11 cellular contexts compared by ENCODE assay signal in genomic region chr9:74771262-74771585, GRCh38.
DNase-seq lines count a peak whose midpoint lies in the region; ATAC-seq and TF ChIP-seq lines count a peak whose summit lies in the region.
"Had no signal": no experiment of that assay in that cellular context is flagged by ENCODE, and none has a peak within 500 bp of the region (broad histone marks: within the 10 kb centered on the region; RNA-seq: fewer than 3 reads in every experiment).

No MANE protein-coding gene starts in this region.

- H3K27ac ChIP-seq in Karpas-422 (ENCODE audit: low read length): no peak overlapping the region
- H3K27ac ChIP-seq: KMS-11, left ventricle myocardium inferior had no signal

- no peaks in the 10 kb centered on the region; the same call in 1 of the 2 replicates for H3K4me1 ChIP-seq in Karpas-422 (ENCODE audit: low read length)
- H3K4me1 ChIP-seq: left ventricle myocardium inferior had no signal

- no peaks in the 10 kb centered on the region for H3K9me2 ChIP-seq in Karpas-422 (replicated peaks; ENCODE audit: insufficient read depth, low read length)

- no peaks in the 10 kb centered on the region for H3K27me3 ChIP-seq in Karpas-422 (ENCODE audit: low read length)

- H3K4me3 ChIP-seq in Karpas-422 (ENCODE audit: low read length): no peak overlapping the region
- H3K4me3 ChIP-seq: GM12878, left ventricle myocardium inferior had no signal

- H3K27ac Mint-ChIP-seq in activated naive CD4-positive, alpha-beta T cell treated with anti-CD3 and anti-CD28 coated beads for 36 hours: peak overlapping the region; percentile 39
- H3K27ac Mint-ChIP-seq in chondrocyte (ENCODE audit: unreplicated experiment): no peak overlapping the region
- H3K27ac Mint-ChIP-seq in stimulated activated memory B cell treated with anti-CD40 and anti-IgM and Interleukin-4, amounts not matched to agents 10 μg/mL and 1 μg/mL and 100 μg/mL, for 72 hours: no peak overlapping the region

- no peak for ATAC-seq in GM21723 (IDR thresholded peaks at IDR 0.05; ENCODE audit: unreplicated experiment)
- ATAC-seq in stimulated activated memory B cell treated with anti-CD40 and anti-IgM and Interleukin-4, amounts not matched to agents 10 μg/mL and 1 μg/mL and 100 μg/mL, for 72 hours: no peak

- no peaks in the 10 kb centered on the region for H3K79me2 ChIP-seq in Karpas-422 (ENCODE audit: low read length)

- no peak for DNase-seq in activated naive CD4-positive, alpha-beta T cell treated with anti-CD3 and anti-CD28 coated beads for 36 hours
- DNase-seq in activated naive CD4-positive, alpha-beta T cell (lab: John Stamatoyannopoulos, UW): no peak
- peak; percentile 44 for DNase-seq in Karpas-422
- no peak for DNase-seq in chondrocyte (ENCODE audit: low spot score)
- peak; percentile 40 for DNase-seq in stimulated activated CD8-positive, alpha-beta memory T cell treated with anti-CD3 and anti-CD28 coated beads, Interleukin-4, amount 100 ng/mL, for 48 hours
- DNase-seq in GM13977 (ENCODE audit: low spot score): no peak
- DNase-seq: left ventricle myocardium inferior had no signal

- H3K4me1 Mint-ChIP-seq in activated naive CD4-positive, alpha-beta T cell treated with anti-CD3 and anti-CD28 coated beads for 36 hours (ENCODE audit: low read depth): peaks cover 12% of the 10 kb centered on the region
- no peaks in the 10 kb centered on the region for H3K4me1 Mint-ChIP-seq in chondrocyte (ENCODE audit: low read depth)
- H3K4me1 Mint-ChIP-seq in stimulated activated memory B cell treated with anti-CD40 and anti-IgM and Interleukin-4, amounts not matched to agents 10 μg/mL and 1 μg/mL and 100 μg/mL, for 72 hours: peaks cover 8% of the 10 kb centered on the region

- intact Hi-C loops in activated naive CD4-positive, alpha-beta T cell treated with anti-CD3 and anti-CD28 coated beads for 36 hours (cut with micrococcal nuclease): loop anchor here (5.0 kb wide), 3 partner anchors 116 to 1531 kb away; partner anchors contain the start of gene TRPM6

- CTCF ChIA-PET in activated naive CD4-positive, alpha-beta T cell treated with anti-CD3 and anti-CD28 coated beads for 36 hours (lab: Charles Lee): interaction anchor here (0.6 to 1.5 kb wide), 6 partner anchors 181 to 305 kb away, joined by 3 to 4 read pairs (median 3); partner anchors contain the start of gene C9orf40

- H3K36me3 ChIP-seq in Karpas-422 (ENCODE audit: insufficient read depth, low read length): no peaks in the 10 kb centered on the region
- H3K36me3 ChIP-seq: left ventricle myocardium inferior had no signal

- no peaks in the 10 kb centered on the region for H3K9me3 ChIP-seq in Karpas-422 (ENCODE audit: low read length)
- H3K9me3 ChIP-seq: left ventricle myocardium inferior had no signal

- H3K27me3 Mint-ChIP-seq in activated naive CD4-positive, alpha-beta T cell treated with anti-CD3 and anti-CD28 coated beads for 36 hours (ENCODE audit: low read depth): peaks cover 21% of the 10 kb centered on the region
- peaks cover 14% of the 10 kb centered on the region for H3K27me3 Mint-ChIP-seq in chondrocyte (ENCODE audit: low read depth)
- peaks cover 39% of the 10 kb centered on the region for H3K27me3 Mint-ChIP-seq in stimulated activated memory B cell treated with anti-CD40 and anti-IgM and Interleukin-4, amounts not matched to agents 10 μg/mL and 1 μg/mL and 100 μg/mL, for 72 hours

- no peak overlapping the region for H3K9ac ChIP-seq in Karpas-422 (ENCODE audit: low read length)
- H3K9ac ChIP-seq: KMS-11 had no signal

- no peaks in the 10 kb centered on the region for H4K20me1 ChIP-seq in Karpas-422 (ENCODE audit: insufficient read depth, low read depth, low read length)

- H3K4me2 ChIP-seq in Karpas-422 (ENCODE audit: low read depth, low read length, poor library complexity, severe bottlenecking): no peak overlapping the region
- H3K4me2 ChIP-seq: KMS-11 had no signal

- TF ChIP-seq CTCF in chondrocyte (IDR thresholded peaks at IDR 0.05) (peak; percentile 60), GM13977 (IDR thresholded peaks at IDR 0.05; ENCODE audit: extremely low read depth, insufficient read depth, missing control alignments) (no peak)

- H3K4me3 Mint-ChIP-seq in activated naive CD4-positive, alpha-beta T cell treated with anti-CD3 and anti-CD28 coated beads for 36 hours: no peak overlapping the region
- H3K4me3 Mint-ChIP-seq in chondrocyte (ENCODE audit: unreplicated experiment): no peak overlapping the region
- H3K4me3 Mint-ChIP-seq in stimulated activated memory B cell treated with anti-CD40 and anti-IgM and Interleukin-4, amounts not matched to agents 10 μg/mL and 1 μg/mL and 100 μg/mL, for 72 hours: no peak overlapping the region

- H3K9me3 Mint-ChIP-seq in activated naive CD4-positive, alpha-beta T cell treated with anti-CD3 and anti-CD28 coated beads for 36 hours: no peaks in the 10 kb centered on the region
- H3K9me3 Mint-ChIP-seq in chondrocyte (ENCODE audit: low read depth): no peaks in the 10 kb centered on the region
- no peaks in the 10 kb centered on the region for H3K9me3 Mint-ChIP-seq in stimulated activated memory B cell treated with anti-CD40 and anti-IgM and Interleukin-4, amounts not matched to agents 10 μg/mL and 1 μg/mL and 100 μg/mL, for 72 hours

- in situ Hi-C loops in GM13977 (cut with MboI; ENCODE audit: low pct_unique_long_range_greater_than_20kb, low sequenced_read_pairs, unreplicated experiment): loop anchor here (5.0 kb wide), 2 partner anchors 231 to 306 kb away; no protein-coding TSS in a partner anchor

- H2AFZ ChIP-seq in Karpas-422 (ENCODE audit: low read length): 0 out of 2 replicates have a peak overlapping the region, but pooled peaks have one; percentile 70

- no peaks in the 10 kb centered on the region for H3K36me3 Mint-ChIP-seq in activated naive CD4-positive, alpha-beta T cell treated with anti-CD3 and anti-CD28 coated beads for 36 hours (ENCODE audit: low read depth)
- no peaks in the 10 kb centered on the region for H3K36me3 Mint-ChIP-seq in chondrocyte (ENCODE audit: low read depth)
- H3K36me3 Mint-ChIP-seq in stimulated activated memory B cell treated with anti-CD40 and anti-IgM and Interleukin-4, amounts not matched to agents 10 μg/mL and 1 μg/mL and 100 μg/mL, for 72 hours: no peaks in the 10 kb centered on the region

Comparison
In these comparisons a context has a peak if more than half of its experiments do, and no peak if none do; other contexts are left out.
1. DNase-seq: peak in Karpas-422 (single experiment) and stimulated activated CD8-positive, alpha-beta memory T cell treated with anti-CD3 and anti-CD28 coated beads, Interleukin-4, amount 100 ng/mL, for 48 hours (single experiment); none in activated naive CD4-positive, alpha-beta T cell treated with anti-CD3 and anti-CD28 coated beads for 36 hours (single experiment), activated naive CD4-positive, alpha-beta T cell (0 of 4), chondrocyte (single experiment) and GM13977 (single experiment).